Comparison of ENCODE assay signal across 8 cellular contexts in the genomic region with DNA sequence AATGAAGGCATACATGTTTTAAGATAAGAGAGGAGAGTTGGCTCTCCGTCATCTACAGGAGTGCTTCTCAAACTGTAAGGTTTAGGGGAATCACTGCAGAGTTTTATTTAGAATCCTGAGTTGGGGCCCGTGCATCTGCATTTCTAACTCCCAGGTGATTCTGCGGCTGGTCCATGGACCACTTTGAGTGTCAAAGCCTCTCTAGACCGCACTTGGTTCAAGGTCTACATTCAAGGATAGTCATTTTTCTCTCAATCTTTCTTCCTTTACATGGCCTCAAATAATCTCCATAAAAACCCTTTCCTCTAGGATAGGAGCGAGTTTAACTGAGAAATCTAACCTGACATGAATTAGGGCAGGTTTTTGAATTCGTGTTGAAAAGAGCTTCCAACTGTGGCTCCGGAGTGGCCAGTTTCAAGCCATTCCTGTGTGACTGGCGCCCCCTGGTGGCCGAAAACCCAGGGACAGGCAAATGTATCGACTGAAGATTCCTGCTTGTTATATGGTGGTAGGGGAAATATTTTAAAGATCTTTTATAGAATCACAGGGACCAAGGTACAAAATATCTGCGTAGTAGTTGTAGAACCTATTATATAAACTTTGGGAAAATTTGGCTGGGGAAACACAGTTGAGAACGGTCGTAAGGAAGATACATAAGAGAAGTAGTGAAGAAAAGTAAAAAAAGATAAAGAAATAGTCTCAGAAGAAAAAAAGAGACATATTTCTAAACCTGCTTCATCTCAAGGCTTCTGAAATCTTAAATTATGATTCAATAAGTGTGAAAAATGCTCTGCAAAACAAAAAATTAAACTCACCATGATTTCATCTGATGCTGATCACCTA. TPM values are rescaled to one million over a fixed set of nuclear protein-coding genes. Genes with fewer than 3 reads are reported as not detected.
DNase-seq lines count a peak whose midpoint lies in the region; ATAC-seq and TF ChIP-seq lines count a peak whose summit lies in the region.

No MANE protein-coding gene starts in this region.

- DNase-seq in AML-193 (lab: John Stamatoyannopoulos, UW) (peak; percentile 52 to 55), NCI-H526 treated with DMSO at 0.1 percent for 48 hours (lab: John Stamatoyannopoulos, UW) (peak; percentile 29), coronary artery (ENCODE audit: low spot score) (peak; percentile 85), right lobe of liver (peak; percentile 88 to 89 (median 88))
- DNase-seq in activated CD4-positive, alpha-beta T cell treated with anti-CD3 and anti-CD28 coated beads, Interleukin-2, amount 50 U/mL, for 1 hour: peak; percentile 96
- peak; percentile 76 to 99 (median 91) for DNase-seq in stimulated activated CD4-positive, alpha-beta T cell treated with anti-CD3 and anti-CD28 coated beads, TNF-alpha, amount 100 ng/mL, for 4 hours (ENCODE audit: low read depth in 3 of 3)

- no peaks in the 10 kb centered on the region for H3K36me3 ChIP-seq in right lobe of liver

- ATAC-seq in GM18909 (IDR thresholded peaks at IDR 0.05; ENCODE audit: poor library complexity, unreplicated experiment) (peak; percentile 64), HG03354 (IDR thresholded peaks at IDR 0.05; ENCODE audit: poor library complexity, severe bottlenecking, unreplicated experiment) (peak; percentile 70), right lobe of liver (peak; percentile 86 to 97 (median 94))

- H3K27me3 ChIP-seq in right lobe of liver: no peaks in the 10 kb centered on the region

- H3K4me3 ChIP-seq in coronary artery (no peak overlapping the region), right lobe of liver (no peak overlapping the region)

- WGBS in right lobe of liver (ENCODE audit: insufficient coverage, low coverage, low lambda C conversion rate, missing lambda C conversion rate): 24% methylated on average over 13 of the region's 13 CpGs

- peak; percentile 87 for TF ChIP-seq CTCF in coronary artery (IDR thresholded peaks at IDR 0.05)
- peak; percentile 91 to 98 (median 97) for TF ChIP-seq CTCF in right lobe of liver (IDR thresholded peaks at IDR 0.05)

- no peak for TF ChIP-seq POLR2A in right lobe of liver (IDR thresholded peaks at IDR 0.05)

- H3K27ac ChIP-seq in coronary artery (no peak overlapping the region), right lobe of liver (no peak overlapping the region)

- H3K9me3 ChIP-seq in right lobe of liver: no peaks in the 10 kb centered on the region

- intact Hi-C loops in right lobe of liver (cut with DNase I): loop anchor here (5.0 kb wide), 1 partner anchor 231 kb away; no protein-coding TSS in a partner anchor

- no peaks in the 10 kb centered on the region for H3K4me1 ChIP-seq in right lobe of liver

RNA-seq across cellular contexts. Expression of gene GABRR3, which starts 11.9 kb away (rescaled TPM):
- under 1 TPM in 1 of 6 experiments, not detected in 5; 0.51 TPM for total RNA-seq in right lobe of liver

RNA-seq across cellular contexts. Expression of gene RIOX2, which starts 51.0 kb away (rescaled TPM):
- total RNA-seq in right lobe of liver: 10 to 100 TPM; 10.9 to 27.6 (median 15.6) TPM

Comparison
In these comparisons a context has a peak if more than half of its experiments do, and no peak if none do; other contexts are left out.
1. DNase-seq: peak in every context shown above with its lines; median percentile 96 in activated CD4-positive, alpha-beta T cell treated with anti-CD3 and anti-CD28 coated beads, Interleukin-2, amount 50 U/mL, for 1 hour; 91 in stimulated activated CD4-positive, alpha-beta T cell treated with anti-CD3 and anti-CD28 coated beads, TNF-alpha, amount 100 ng/mL, for 4 hours; 88 in right lobe of liver; 85 in coronary artery; 54 in AML-193; 29 in NCI-H526 treated with DMSO at 0.1 percent for 48 hours.